Comparison of ENCODE assay signal across 26 cellular contexts in genomic region chr2:180607501-180608060, GRCh38.
A peak's percentile ranks its signal among the peaks of the same experiment; 100 is the strongest.
DNase-seq lines count a peak whose midpoint lies in the region; ATAC-seq and TF ChIP-seq lines count a peak whose summit lies in the region.
"Had no signal": no experiment of that assay in that cellular context is flagged by ENCODE, and none has a peak within 500 bp of the region (broad histone marks: within the 10 kb centered on the region; RNA-seq: fewer than 3 reads in every experiment).

No MANE protein-coding gene starts in this region.

- intact Hi-C loops in Caco-2 (cut with micrococcal nuclease; ENCODE audit: unreplicated experiment) = loop anchor here (5.0 to 10.0 kb wide), 3 partner anchors 157 to 485 kb away; no protein-coding TSS in a partner anchor
- intact Hi-C loops in left colon (cut with DNase I, micrococcal nuclease) = no loop called here
- intact Hi-C loops in activated T-helper 1 cell treated with anti-CD3 and anti-CD28 coated beads, Interleukin-12 subunit alpha, Interleukin-12 subunit beta, Interleukin-2, Interleukin-4 antibody, amounts not matched to agents 30 ng/mL and 10 ng/mL and 1 ng/mL, durations not matched to agents 14 hours and 24 hours and 36 hours (cut with micrococcal nuclease) = no loop called here
- intact Hi-C loops in vagina (cut with DNase I) = no loop called here

- H3K4me3 ChIP-seq in Caco-2 (ENCODE audit: low read depth, low read length) = no peak overlapping the region
- no peak overlapping the region for H3K4me3 ChIP-seq in vagina
- H3K4me3 ChIP-seq: gastrocnemius medialis had no signal

- no peak for TF ChIP-seq CTCF in Caco-2 (IDR thresholded peaks at IDR 0.05; ENCODE audit: insufficient read depth in 1 of 2, low read depth in 1 of 2, low read length in 1 of 2, severe bottlenecking in 1 of 2, unreplicated experiment in 1 of 2)
- no peak for TF ChIP-seq CTCF in vagina (IDR thresholded peaks at IDR 0.05)

- no peak overlapping the region for H3K27ac Mint-ChIP-seq in Caco-2 (ENCODE audit: unreplicated experiment)
- H3K27ac Mint-ChIP-seq in activated T-helper 1 cell treated with anti-CD3 and anti-CD28 coated beads, Interleukin-12 subunit alpha, Interleukin-12 subunit beta, Interleukin-2, Interleukin-4 antibody, amounts not matched to agents 30 ng/mL and 10 ng/mL and 1 ng/mL, durations not matched to agents 14 hours and 24 hours and 36 hours = no peak overlapping the region
- H3K27ac Mint-ChIP-seq: activated CD8-positive, alpha-beta memory T cell treated with anti-CD3 and anti-CD28 coated beads, Interleukin-2, amount 10 ng/mL, durations not matched to agents 7 days and 5 days; activated naive CD8-positive, alpha-beta T cell treated with anti-CD3 and anti-CD28 coated beads for 36 hours; activated T-helper 17 cell treated with anti-CD3 and anti-CD28 coated beads, Interleukin-2, amount 50 U/mL, for 72 hours; T-cell had no signal

- H3K36me3 ChIP-seq in Caco-2 (ENCODE audit: control insufficient read depth, insufficient read depth, low read length) = no peaks in the 10 kb centered on the region
- H3K36me3 ChIP-seq in vagina = no peaks in the 10 kb centered on the region
- H3K36me3 ChIP-seq: gastrocnemius medialis had no signal

- TF ChIP-seq POLR2A in vagina (IDR thresholded peaks at IDR 0.05) = no peak

- no peaks in the 10 kb centered on the region for H3K4me1 ChIP-seq in Caco-2
- no peaks in the 10 kb centered on the region for H3K4me1 ChIP-seq in vagina
- H3K4me1 ChIP-seq: gastrocnemius medialis had no signal

- H3K4me3 Mint-ChIP-seq in Caco-2 (ENCODE audit: unreplicated experiment) = no peak overlapping the region
- no peak overlapping the region for H3K4me3 Mint-ChIP-seq in activated T-helper 1 cell treated with anti-CD3 and anti-CD28 coated beads, Interleukin-12 subunit alpha, Interleukin-12 subunit beta, Interleukin-2, Interleukin-4 antibody, amounts not matched to agents 30 ng/mL and 10 ng/mL and 1 ng/mL, durations not matched to agents 14 hours and 24 hours and 36 hours
- H3K4me3 Mint-ChIP-seq: activated CD8-positive, alpha-beta memory T cell treated with anti-CD3 and anti-CD28 coated beads, Interleukin-2, amount 10 ng/mL, durations not matched to agents 7 days and 5 days; activated naive CD8-positive, alpha-beta T cell treated with anti-CD3 and anti-CD28 coated beads for 36 hours; activated T-helper 17 cell treated with anti-CD3 and anti-CD28 coated beads, Interleukin-2, amount 50 U/mL, for 72 hours; T-cell had no signal

- H3K9me3 Mint-ChIP-seq in Caco-2 (ENCODE audit: unreplicated experiment) = no peaks in the 10 kb centered on the region
- no peaks in the 10 kb centered on the region for H3K9me3 Mint-ChIP-seq in activated T-helper 1 cell treated with anti-CD3 and anti-CD28 coated beads, Interleukin-12 subunit alpha, Interleukin-12 subunit beta, Interleukin-2, Interleukin-4 antibody, amounts not matched to agents 30 ng/mL and 10 ng/mL and 1 ng/mL, durations not matched to agents 14 hours and 24 hours and 36 hours
- H3K9me3 Mint-ChIP-seq: activated naive CD8-positive, alpha-beta T cell treated with anti-CD3 and anti-CD28 coated beads for 36 hours; activated T-helper 17 cell treated with anti-CD3 and anti-CD28 coated beads, Interleukin-2, amount 50 U/mL, for 72 hours; T-cell had no signal

- peaks cover 4% of the 10 kb centered on the region for H3K27me3 Mint-ChIP-seq in Caco-2 (ENCODE audit: insufficient read depth, unreplicated experiment)
- H3K27me3 Mint-ChIP-seq in activated T-helper 1 cell treated with anti-CD3 and anti-CD28 coated beads, Interleukin-12 subunit alpha, Interleukin-12 subunit beta, Interleukin-2, Interleukin-4 antibody, amounts not matched to agents 30 ng/mL and 10 ng/mL and 1 ng/mL, durations not matched to agents 14 hours and 24 hours and 36 hours (ENCODE audit: insufficient read depth) = peaks cover 3% of the 10 kb centered on the region
- H3K27me3 Mint-ChIP-seq: activated CD8-positive, alpha-beta memory T cell treated with anti-CD3 and anti-CD28 coated beads, Interleukin-2, amount 10 ng/mL, durations not matched to agents 7 days and 5 days; activated naive CD8-positive, alpha-beta T cell treated with anti-CD3 and anti-CD28 coated beads for 36 hours; activated T-helper 17 cell treated with anti-CD3 and anti-CD28 coated beads, Interleukin-2, amount 50 U/mL, for 72 hours; T-cell had no signal

- no TSS peak for BruUV-seq in Caco-2 (replicated peaks; lab: Mats Ljungman, UMichigan)

- H3K9me3 ChIP-seq in Caco-2 = no peaks in the 10 kb centered on the region
- no peaks in the 10 kb centered on the region for H3K9me3 ChIP-seq in vagina
- H3K9me3 ChIP-seq: gastrocnemius medialis had no signal

- CTCF ChIA-PET in Caco-2 (lab: Charles Lee) = no interaction called here

- H3K27me3 ChIP-seq in Caco-2 (replicated peaks; ENCODE audit: control insufficient read depth, insufficient read depth, low read length) = no peaks in the 10 kb centered on the region
- H3K27me3 ChIP-seq in vagina = no peaks in the 10 kb centered on the region
- H3K27me3 ChIP-seq: gastrocnemius medialis had no signal

- peaks cover 7% of the 10 kb centered on the region for H3K4me1 Mint-ChIP-seq in Caco-2 (ENCODE audit: low read depth, unreplicated experiment)
- H3K4me1 Mint-ChIP-seq in activated T-helper 1 cell treated with anti-CD3 and anti-CD28 coated beads, Interleukin-12 subunit alpha, Interleukin-12 subunit beta, Interleukin-2, Interleukin-4 antibody, amounts not matched to agents 30 ng/mL and 10 ng/mL and 1 ng/mL, durations not matched to agents 14 hours and 24 hours and 36 hours (ENCODE audit: low read depth) = no peaks in the 10 kb centered on the region
- H3K4me1 Mint-ChIP-seq: activated CD8-positive, alpha-beta memory T cell treated with anti-CD3 and anti-CD28 coated beads, Interleukin-2, amount 10 ng/mL, durations not matched to agents 7 days and 5 days; activated naive CD8-positive, alpha-beta T cell treated with anti-CD3 and anti-CD28 coated beads for 36 hours; activated T-helper 17 cell treated with anti-CD3 and anti-CD28 coated beads, Interleukin-2, amount 50 U/mL, for 72 hours; T-cell had no signal

- ATAC-seq in left colon = peak; percentile 42
- ATAC-seq: activated CD8-positive, alpha-beta memory T cell treated with anti-CD3 and anti-CD28 coated beads, Interleukin-2, amount 10 ng/mL, durations not matched to agents 7 days and 5 days; activated T-helper 17 cell treated with anti-CD3 and anti-CD28 coated beads, Interleukin-2, amount 50 U/mL, for 72 hours; gastrocnemius medialis; T-cell had no signal

- no peak overlapping the region for H3K27ac ChIP-seq in vagina
- H3K27ac ChIP-seq: gastrocnemius medialis had no signal

- H3K36me3 Mint-ChIP-seq in Caco-2 (ENCODE audit: insufficient read depth, unreplicated experiment) = no peaks in the 10 kb centered on the region
- no peaks in the 10 kb centered on the region for H3K36me3 Mint-ChIP-seq in activated T-helper 1 cell treated with anti-CD3 and anti-CD28 coated beads, Interleukin-12 subunit alpha, Interleukin-12 subunit beta, Interleukin-2, Interleukin-4 antibody, amounts not matched to agents 30 ng/mL and 10 ng/mL and 1 ng/mL, durations not matched to agents 14 hours and 24 hours and 36 hours (ENCODE audit: low read depth)
- H3K36me3 Mint-ChIP-seq: activated CD8-positive, alpha-beta memory T cell treated with anti-CD3 and anti-CD28 coated beads, Interleukin-2, amount 10 ng/mL, durations not matched to agents 7 days and 5 days; activated naive CD8-positive, alpha-beta T cell treated with anti-CD3 and anti-CD28 coated beads for 36 hours; T-cell had no signal

- POLR2A ChIA-PET in Caco-2 (lab: Charles Lee) = interaction anchor here (0.6 kb wide), 1 partner anchor 373 kb away, joined by 4 read pairs; no protein-coding TSS in a partner anchor

- peak; percentile 32 to 36 for DNase-seq in Caco-2
- DNase-seq in NCI-H1105 treated with DMSO at 0.1 percent for 48 hours (lab: John Stamatoyannopoulos, UW) = peak; percentile 65
- DNase-seq in NCI-H526 treated with DMSO at 0.1 percent for 48 hours (lab: John Stamatoyannopoulos, UW) = peak; percentile 59
- no peak for DNase-seq in left colon
- DNase-seq in activated T-helper 1 cell treated with anti-CD3 and anti-CD28 coated beads, Interleukin-12 subunit alpha, Interleukin-12 subunit beta, Interleukin-2, Interleukin-4 antibody, amounts not matched to agents 30 ng/mL and 10 ng/mL and 1 ng/mL, durations not matched to agents 14 hours and 24 hours and 36 hours (ENCODE audit: low spot score) = no peak
- no peak for DNase-seq in foreskin melanocyte
- DNase-seq in germinal center (ENCODE audit: low spot score) = no peak
- DNase-seq in vagina (ENCODE audit: extremely low spot score in 2 of 2) = no peak
- DNase-seq: ACHN; activated CD4-positive, alpha-beta T cell treated with anti-CD3 and anti-CD28 coated beads for 4 hours; activated CD8-positive, alpha-beta memory T cell treated with anti-CD3 and anti-CD28 coated beads, Interleukin-2, amount 10 ng/mL, durations not matched to agents 7 days and 5 days; activated naive CD8-positive, alpha-beta T cell treated with anti-CD3 and anti-CD28 coated beads for 36 hours; C1 segment of cervical spinal cord; cerebellar nuclear complex; gastrocnemius medialis; GDM1; GOT3; Karpas-422; kidney; occipital lobe; retina; Right ventricle myocardium superior; stimulated activated CD4-positive, alpha-beta T cell treated with anti-CD3 and anti-CD28 coated beads, Interleukin-12 subunit alpha, Interleukin-12 subunit beta, amount 100 ng/mL, for 4 hours; stimulated activated CD8-positive, alpha-beta memory T cell treated with anti-CD3 and anti-CD28 coated beads, Interleukin-4, amount 100 ng/mL, for 48 hours; T-cell had no signal

Comparison
In these comparisons a context has a peak if more than half of its experiments do, and no peak if none do; other contexts are left out.
1. DNase-seq: peak in Caco-2 (2 of 2), NCI-H1105 treated with DMSO at 0.1 percent for 48 hours (single experiment) and NCI-H526 treated with DMSO at 0.1 percent for 48 hours (single experiment); none in left colon (0 of 2), activated T-helper 1 cell treated with anti-CD3 and anti-CD28 coated beads, Interleukin-12 subunit alpha, Interleukin-12 subunit beta, Interleukin-2, Interleukin-4 antibody, amounts not matched to agents 30 ng/mL and 10 ng/mL and 1 ng/mL, durations not matched to agents 14 hours and 24 hours and 36 hours (single experiment), foreskin melanocyte (single experiment), germinal center (single experiment) and vagina (0 of 2).